12 cellular contexts compared by ENCODE assay signal in genomic region chr2:61356261-61356957, GRCh38.
DNase-seq lines count a peak whose midpoint lies in the region; ATAC-seq, FAIRE-seq and TF ChIP-seq lines count a peak whose summit lies in the region.
"Had no signal": no experiment of that assay in that cellular context is flagged by ENCODE, and none has a peak within 500 bp of the region (broad histone marks: within the 10 kb centered on the region; RNA-seq: fewer than 3 reads in every experiment).

No MANE protein-coding gene starts in this region.

- no peak overlapping the region for H3K4me2 ChIP-seq in A549

- peaks cover 0 to 22% of the 10 kb centered on the region in 2 donors for H3K36me3 ChIP-seq in left lung

- DNase-seq in A549 (ENCODE audit: low read depth in 1 of 2, low spot score in 1 of 2) (no peak), GM10266 (ENCODE audit: extremely low spot score) (peak; percentile 10), left lung (peak in 1 of 2 donors; percentile 44), WTC11 (ENCODE audit: low spot score) (no peak), CD1c-positive myeloid dendritic cell (ENCODE audit: extremely low spot score) (no peak), NCI-H2081 treated with DMSO at 0.1 percent for 48 hours (lab: John Stamatoyannopoulos, UW) (no peak), iPS-NIHi7 (ENCODE audit: extremely low spot score) (no peak)
- DNase-seq in activated T-helper 1 cell treated with anti-CD3 and anti-CD28 coated beads, Interleukin-12 subunit alpha, Interleukin-12 subunit beta, Interleukin-2, Interleukin-4 antibody, amounts not matched to agents 30 ng/mL and 10 ng/mL and 1 ng/mL, durations not matched to agents 14 hours and 24 hours and 36 hours (ENCODE audit: low spot score), result no peak
- DNase-seq: stimulated activated CD4-positive, alpha-beta T cell treated with anti-CD3 and anti-CD28 coated beads, Interleukin-4, amount 100 ng/mL, for 24 hours had no signal

- TF ChIP-seq RAD21 in A549 (conservative IDR thresholded peaks at IDR 0.05 in 1 of 2, IDR thresholded peaks at IDR 0.05 in 1 of 2), result no peak

- CTCF ChIA-PET in A549 (lab: Yijun Ruan, JAX) (interaction anchor here (0.6 kb wide), 1 partner anchor 75 kb away, joined by 3 read pairs; no protein-coding TSS in a partner anchor), WTC11 (lab: Charles Lee) (no interaction called here)

- intact Hi-C loops in activated T-helper 1 cell treated with anti-CD3 and anti-CD28 coated beads, Interleukin-12 subunit alpha, Interleukin-12 subunit beta, Interleukin-2, Interleukin-4 antibody, amounts not matched to agents 30 ng/mL and 10 ng/mL and 1 ng/mL, durations not matched to agents 14 hours and 24 hours and 36 hours (cut with micrococcal nuclease), result no loop called here
- intact Hi-C loops in left lung (cut with DNase I), result no loop called here

- TF ChIP-seq POLR2A in A549 (IDR thresholded peaks at IDR 0.05; ENCODE audit: low read length), result no peak

- no peak overlapping the region for H3K4me3 ChIP-seq in A549
- no peak overlapping the region for H3K4me3 ChIP-seq in left lung

- no peaks in the 10 kb centered on the region for H3K27me3 Mint-ChIP-seq in activated T-helper 1 cell treated with anti-CD3 and anti-CD28 coated beads, Interleukin-12 subunit alpha, Interleukin-12 subunit beta, Interleukin-2, Interleukin-4 antibody, amounts not matched to agents 30 ng/mL and 10 ng/mL and 1 ng/mL, durations not matched to agents 14 hours and 24 hours and 36 hours (ENCODE audit: insufficient read depth)
- no peaks in the 10 kb centered on the region for H3K27me3 Mint-ChIP-seq in WTC11 (ENCODE audit: low read depth)
- H3K27me3 Mint-ChIP-seq: type B pancreatic cell had no signal

- POLR2A ChIA-PET in A549 (lab: Yijun Ruan, JAX) (no interaction called here), WTC11 (lab: Charles Lee) (no interaction called here)

- 87% methylated on average over 4 of the region's 4 CpGs for WGBS in A549 (ENCODE audit: missing lambda C conversion rate)

- TF ChIP-seq CTCF in A549 (IDR thresholded peaks at IDR 0.05) (no peak), GM10266 (IDR thresholded peaks at IDR 0.05; ENCODE audit: control insufficient read depth, insufficient read depth, low read depth, missing control alignments) (no peak), left lung (IDR thresholded peaks at IDR 0.05) (no peak), WTC11 (IDR thresholded peaks at IDR 0.05) (no peak)

- H3K36me3 Mint-ChIP-seq in activated T-helper 1 cell treated with anti-CD3 and anti-CD28 coated beads, Interleukin-12 subunit alpha, Interleukin-12 subunit beta, Interleukin-2, Interleukin-4 antibody, amounts not matched to agents 30 ng/mL and 10 ng/mL and 1 ng/mL, durations not matched to agents 14 hours and 24 hours and 36 hours (ENCODE audit: low read depth), result peaks cover 34% of the 10 kb centered on the region
- H3K36me3 Mint-ChIP-seq in WTC11, result peaks cover 17% of the 10 kb centered on the region

- peaks cover 22% of the 10 kb centered on the region for H3K9me3 ChIP-seq in A549
- no peaks in the 10 kb centered on the region for H3K9me3 ChIP-seq in left lung

- peaks cover 17% of the 10 kb centered on the region for H3K4me1 Mint-ChIP-seq in activated T-helper 1 cell treated with anti-CD3 and anti-CD28 coated beads, Interleukin-12 subunit alpha, Interleukin-12 subunit beta, Interleukin-2, Interleukin-4 antibody, amounts not matched to agents 30 ng/mL and 10 ng/mL and 1 ng/mL, durations not matched to agents 14 hours and 24 hours and 36 hours (ENCODE audit: low read depth)
- H3K4me1 Mint-ChIP-seq in WTC11, result peaks cover 41% of the 10 kb centered on the region

- H3K27ac Mint-ChIP-seq in activated T-helper 1 cell treated with anti-CD3 and anti-CD28 coated beads, Interleukin-12 subunit alpha, Interleukin-12 subunit beta, Interleukin-2, Interleukin-4 antibody, amounts not matched to agents 30 ng/mL and 10 ng/mL and 1 ng/mL, durations not matched to agents 14 hours and 24 hours and 36 hours, result peak overlapping the region; percentile 0
- no peak overlapping the region for H3K27ac Mint-ChIP-seq in WTC11
- H3K27ac Mint-ChIP-seq: type B pancreatic cell had no signal

- ATAC-seq in A549, result peak in 1 of 2 experiments; percentile 40; a peak in 2 of 6 replicates
- ATAC-seq in left lung, result peak; percentile 78
- ATAC-seq in WTC11, result no peak
- ATAC-seq: HCT116 had no signal

- H3K9me3 Mint-ChIP-seq in activated T-helper 1 cell treated with anti-CD3 and anti-CD28 coated beads, Interleukin-12 subunit alpha, Interleukin-12 subunit beta, Interleukin-2, Interleukin-4 antibody, amounts not matched to agents 30 ng/mL and 10 ng/mL and 1 ng/mL, durations not matched to agents 14 hours and 24 hours and 36 hours, result peaks cover 8% of the 10 kb centered on the region
- H3K9me3 Mint-ChIP-seq in WTC11, result peaks cover 7% of the 10 kb centered on the region

- H3K27me3 ChIP-seq in left lung, result no peaks in the 10 kb centered on the region

- no peak overlapping the region for H3K27ac ChIP-seq in A549
- peak overlapping the region; percentile 57 to 64 for H3K27ac ChIP-seq in left lung

- no peaks in the 10 kb centered on the region for H3K4me1 ChIP-seq in A549
- H3K4me1 ChIP-seq in left lung, result peaks cover 8 to 18% of the 10 kb centered on the region in 2 donors

- TF ChIP-seq EP300 in A549 (IDR thresholded peaks at IDR 0.05), result no peak

- no peak for FAIRE-seq in A549 (lab: Jason Lieb, UNC)
- FAIRE-seq: D721Med had no signal

- no peak overlapping the region for H3K4me3 Mint-ChIP-seq in activated T-helper 1 cell treated with anti-CD3 and anti-CD28 coated beads, Interleukin-12 subunit alpha, Interleukin-12 subunit beta, Interleukin-2, Interleukin-4 antibody, amounts not matched to agents 30 ng/mL and 10 ng/mL and 1 ng/mL, durations not matched to agents 14 hours and 24 hours and 36 hours
- no peak overlapping the region for H3K4me3 Mint-ChIP-seq in WTC11
- H3K4me3 Mint-ChIP-seq: type B pancreatic cell had no signal

TF ChIP-seq in A549, 52 proteins besides CTCF, POLR2A, EP300 and RAD21:
- TF ChIP-seq FOXS1 (CRISPR knock-in tag; IDR thresholded peaks at IDR 0.05) (no peak), MAFK (IDR thresholded peaks at IDR 0.05; ENCODE audit: partially characterized antibody) (peak; percentile 65), CEBPB (IDR thresholded peaks at IDR 0.05) (peak in 1 of 2 experiments; percentile 10; a peak in 2 of 4 replicates), GATA3 (IDR thresholded peaks at IDR 0.05; ENCODE audit: borderline replicate concordance) (no peak), SMC3 (IDR thresholded peaks at IDR 0.05) (no peak)

TF ChIP-seq in WTC11, 78 proteins besides CTCF, POLR2A, EP300 and RAD21 (continues in another document):
- TF ChIP-seq OVOL2 (CRISPR knock-in tag; IDR thresholded peaks at IDR 0.05; ENCODE audit: borderline replicate concordance) (no peak), MYBL2 (CRISPR knock-in tag; IDR thresholded peaks at IDR 0.05) (no peak), USF1 (CRISPR knock-in tag; IDR thresholded peaks at IDR 0.05) (no peak), TCF7 (CRISPR knock-in tag; IDR thresholded peaks at IDR 0.05; ENCODE audit: low read depth) (no peak), CREB1 (CRISPR knock-in tag; IDR thresholded peaks at IDR 0.05) (no peak), USF2 (CRISPR knock-in tag; IDR thresholded peaks at IDR 0.05) (no peak)
- TF ChIP-seq, protein P1, sequence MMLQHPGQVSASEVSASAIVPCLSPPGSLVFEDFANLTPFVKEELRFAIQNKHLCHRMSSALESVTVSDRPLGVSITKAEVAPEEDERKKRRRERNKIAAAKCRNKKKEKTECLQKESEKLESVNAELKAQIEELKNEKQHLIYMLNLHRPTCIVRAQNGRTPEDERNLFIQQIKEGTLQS (CRISPR knock-in tag; conservative IDR thresholded peaks at IDR 0.05), result no peak
- TF ChIP-seq, protein P2, sequence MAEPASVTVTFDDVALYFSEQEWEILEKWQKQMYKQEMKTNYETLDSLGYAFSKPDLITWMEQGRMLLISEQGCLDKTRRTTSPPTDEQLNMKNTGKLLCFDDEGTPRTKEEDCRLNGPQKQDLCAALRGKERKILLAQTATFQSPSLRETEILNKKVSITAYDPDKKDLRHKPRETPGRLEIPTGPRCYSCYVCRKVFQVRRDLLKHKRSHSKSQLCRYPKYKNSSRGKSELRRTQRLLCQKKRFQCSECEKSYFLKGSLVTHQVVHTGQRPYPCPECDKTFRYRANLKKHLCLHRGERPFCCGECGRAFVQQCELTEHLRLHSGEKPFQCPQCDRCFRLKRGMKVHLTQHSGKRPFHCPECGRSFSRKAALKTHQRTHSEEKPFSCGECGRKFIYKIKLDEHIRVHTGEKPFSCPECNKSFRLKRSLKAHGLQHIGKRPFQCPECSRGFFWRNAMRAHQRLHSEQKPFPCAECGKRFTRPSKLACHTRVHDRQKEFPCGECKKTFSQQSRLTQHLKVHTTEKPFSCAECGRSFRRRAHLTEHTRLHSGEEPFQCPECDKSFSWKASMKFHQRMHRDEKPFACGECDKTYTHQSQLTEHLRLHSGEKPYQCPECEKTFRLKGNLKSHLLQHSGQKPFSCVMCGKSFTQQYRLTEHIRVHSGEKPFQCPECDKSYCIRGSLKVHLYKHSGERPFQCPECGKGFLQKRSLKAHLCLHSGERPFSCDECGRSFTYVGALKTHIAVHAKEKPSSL (CRISPR knock-in tag; conservative IDR thresholded peaks at IDR 0.05), result no peak
- TF ChIP-seq, protein P3, sequence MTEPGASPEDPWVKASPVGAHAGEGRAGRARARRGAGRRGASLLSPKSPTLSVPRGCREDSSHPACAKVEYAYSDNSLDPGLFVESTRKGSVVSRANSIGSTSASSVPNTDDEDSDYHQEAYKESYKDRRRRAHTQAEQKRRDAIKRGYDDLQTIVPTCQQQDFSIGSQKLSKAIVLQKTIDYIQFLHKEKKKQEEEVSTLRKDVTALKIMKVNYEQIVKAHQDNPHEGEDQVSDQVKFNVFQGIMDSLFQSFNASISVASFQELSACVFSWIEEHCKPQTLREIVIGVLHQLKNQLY (CRISPR knock-in tag; IDR thresholded peaks at IDR 0.05), result no peak
- TF ChIP-seq, protein P4, sequence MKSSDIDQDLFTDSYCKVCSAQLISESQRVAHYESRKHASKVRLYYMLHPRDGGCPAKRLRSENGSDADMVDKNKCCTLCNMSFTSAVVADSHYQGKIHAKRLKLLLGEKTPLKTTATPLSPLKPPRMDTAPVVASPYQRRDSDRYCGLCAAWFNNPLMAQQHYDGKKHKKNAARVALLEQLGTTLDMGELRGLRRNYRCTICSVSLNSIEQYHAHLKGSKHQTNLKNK (CRISPR knock-in tag; IDR thresholded peaks at IDR 0.05), result no peak

Comparison
In these comparisons a context has a peak if more than half of its experiments do, and no peak if none do; other contexts are left out.
1. H3K27ac ChIP-seq: peak in left lung (2 of 2); none in A549 (0 of 2).